ENCODE assay signal across 1 cellular context in genomic region chr6:6703720-6704422, GRCh38.
TF ChIP-seq lines count a peak whose summit lies in the region.

No MANE protein-coding gene starts in this region.

TF ChIP-seq in HepG2, 621 proteins besides CTCF, POLR2A, EP300 and RAD21 (continued from another document):
- TF ChIP-seq ZNF230 (CRISPR knock-in tag; IDR thresholded peaks at IDR 0.05) (no peak), ZEB1 (IDR thresholded peaks at IDR 0.05; ENCODE audit: insufficient replicate concordance, low read depth) (no peak)
